Comparison of ENCODE assay signal across 1 cellular context in the genomic region with DNA sequence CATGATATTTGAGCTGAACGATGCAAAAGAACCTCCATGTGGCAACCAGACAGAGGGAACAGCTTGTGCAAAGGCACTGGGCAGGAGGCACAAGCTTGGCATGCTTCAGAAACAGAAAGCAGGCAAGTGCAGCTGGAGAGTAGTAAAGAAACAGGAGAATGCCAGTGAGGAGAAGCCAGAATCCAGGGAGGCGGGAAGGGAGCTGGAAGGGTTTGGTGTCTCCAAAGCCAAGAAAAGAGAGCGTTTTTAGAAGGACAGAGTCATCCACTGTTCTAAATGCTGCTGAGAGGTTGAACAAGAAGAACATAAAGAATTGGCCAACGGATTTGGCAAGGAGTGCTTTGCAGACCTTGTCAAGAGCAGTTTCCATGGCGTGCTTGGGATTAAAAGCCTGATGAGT.
TF ChIP-seq lines count a peak whose summit lies in the region.

No MANE protein-coding gene starts in this region.

TF ChIP-seq in H1, 55 proteins besides CTCF, POLR2A, EP300 and RAD21:
- no peak for TF ChIP-seq FOSL1 (IDR thresholded peaks at IDR 0.05; ENCODE audit: insufficient read depth, low read depth, low read length)
- no peak for TF ChIP-seq BACH1 (IDR thresholded peaks at IDR 0.05; ENCODE audit: low read length)
- TF ChIP-seq, protein P1, sequence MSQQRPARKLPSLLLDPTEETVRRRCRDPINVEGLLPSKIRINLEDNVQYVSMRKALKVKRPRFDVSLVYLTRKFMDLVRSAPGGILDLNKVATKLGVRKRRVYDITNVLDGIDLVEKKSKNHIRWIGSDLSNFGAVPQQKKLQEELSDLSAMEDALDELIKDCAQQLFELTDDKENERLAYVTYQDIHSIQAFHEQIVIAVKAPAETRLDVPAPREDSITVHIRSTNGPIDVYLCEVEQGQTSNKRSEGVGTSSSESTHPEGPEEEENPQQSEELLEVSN (IDR thresholded peaks at IDR 0.05) = no peak
- no peak for TF ChIP-seq SP2 (IDR thresholded peaks at IDR 0.05; ENCODE audit: low read length)
- no peak for TF ChIP-seq MAFK (IDR thresholded peaks at IDR 0.05; ENCODE audit: low read depth, low read length)
- TF ChIP-seq RXRA (IDR thresholded peaks at IDR 0.05; ENCODE audit: insufficient read depth, low read depth, low read length) = no peak
- TF ChIP-seq RFX5 (IDR thresholded peaks at IDR 0.05; ENCODE audit: borderline replicate concordance, low read depth, low read length) = no peak
- no peak for TF ChIP-seq EGR1 (IDR thresholded peaks at IDR 0.05; ENCODE audit: borderline replicate concordance, low read depth, low read length)
- TF ChIP-seq POLR2AphosphoS5 (IDR thresholded peaks at IDR 0.05; ENCODE audit: low read depth, low read length) = no peak
- TF ChIP-seq KDM1A (IDR thresholded peaks at IDR 0.05; ENCODE audit: borderline replicate concordance, low read length) = no peak
- TF ChIP-seq SP1 (IDR thresholded peaks at IDR 0.05; ENCODE audit: low read depth, low read length) = no peak
- TF ChIP-seq YY1 (IDR thresholded peaks at IDR 0.05; ENCODE audit: low read depth, low read length) = no peak
- no peak for TF ChIP-seq ASH2L (IDR thresholded peaks at IDR 0.05; ENCODE audit: low read length)
- no peak for TF ChIP-seq RNF2 (IDR thresholded peaks at IDR 0.05; ENCODE audit: borderline replicate concordance, low read depth, low read length, missing control alignments, poor library complexity, severe bottlenecking)
- no peak for TF ChIP-seq SUZ12 (IDR thresholded peaks at IDR 0.05; ENCODE audit: low read length)
- no peak for TF ChIP-seq BRCA1 (IDR thresholded peaks at IDR 0.05; ENCODE audit: low read depth, low read length)
